ENCODE assay signal across 1 cellular context in the genomic region with DNA sequence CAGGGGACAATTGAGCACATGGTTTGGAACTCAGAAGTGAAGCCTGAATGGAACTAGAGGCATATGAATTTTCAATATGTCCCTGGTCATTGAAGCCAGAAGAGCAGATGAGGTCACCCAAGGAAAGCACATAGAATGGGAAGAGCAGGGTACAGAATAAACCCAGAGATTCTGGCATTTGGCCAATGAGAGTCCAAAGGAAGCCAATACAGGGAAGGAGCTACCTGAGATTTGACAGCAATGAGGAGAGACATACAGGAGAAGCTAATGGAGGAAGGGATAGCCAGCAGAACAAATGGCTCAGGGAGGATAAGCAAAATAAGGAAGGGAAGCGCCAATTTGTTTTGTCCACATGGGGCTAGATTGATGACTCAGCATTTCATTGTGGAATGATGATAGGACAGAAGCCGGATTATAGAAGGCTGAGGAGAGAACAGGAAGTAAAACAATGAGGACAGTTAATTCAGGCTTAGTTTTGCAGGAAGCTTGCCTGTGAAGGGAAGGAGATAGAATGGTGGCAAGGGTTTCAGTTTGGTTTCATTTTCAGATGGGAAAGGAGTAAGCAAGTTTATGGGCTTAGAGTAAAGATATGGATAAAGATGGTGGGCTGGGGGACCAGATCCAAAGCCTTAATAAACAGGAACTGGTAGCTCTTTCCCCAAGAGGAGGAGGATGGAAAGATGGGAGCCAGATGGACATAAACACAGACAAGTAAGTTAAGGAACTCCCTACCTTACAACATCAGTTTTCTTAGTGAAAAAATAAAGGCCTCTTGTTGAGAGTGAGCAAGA.
TF ChIP-seq lines count a peak whose summit lies in the region.

No MANE protein-coding gene starts in this region.

TF ChIP-seq in K562, 482 proteins besides CTCF, POLR2A, EP300 and RAD21 (continued from another document and continues in another):
- TF ChIP-seq, protein P1, sequence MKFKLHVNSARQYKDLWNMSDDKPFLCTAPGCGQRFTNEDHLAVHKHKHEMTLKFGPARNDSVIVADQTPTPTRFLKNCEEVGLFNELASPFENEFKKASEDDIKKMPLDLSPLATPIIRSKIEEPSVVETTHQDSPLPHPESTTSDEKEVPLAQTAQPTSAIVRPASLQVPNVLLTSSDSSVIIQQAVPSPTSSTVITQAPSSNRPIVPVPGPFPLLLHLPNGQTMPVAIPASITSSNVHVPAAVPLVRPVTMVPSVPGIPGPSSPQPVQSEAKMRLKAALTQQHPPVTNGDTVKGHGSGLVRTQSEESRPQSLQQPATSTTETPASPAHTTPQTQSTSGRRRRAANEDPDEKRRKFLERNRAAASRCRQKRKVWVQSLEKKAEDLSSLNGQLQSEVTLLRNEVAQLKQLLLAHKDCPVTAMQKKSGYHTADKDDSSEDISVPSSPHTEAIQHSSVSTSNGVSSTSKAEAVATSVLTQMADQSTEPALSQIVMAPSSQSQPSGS (CRISPR knock-in tag; IDR thresholded peaks at IDR 0.05), result no peak
- no peak for TF ChIP-seq ZNF3 (CRISPR knock-in tag; IDR thresholded peaks at IDR 0.05)
- TF ChIP-seq NFXL1 (CRISPR knock-in tag; IDR thresholded peaks at IDR 0.05), result no peak
- TF ChIP-seq TRIM24 (IDR thresholded peaks at IDR 0.05), result peak; percentile 51 to 67
- peak; percentile 35; the same call in 1 of the 2 replicates for TF ChIP-seq TCF3 (CRISPR knock-in tag; IDR thresholded peaks at IDR 0.05)
- peak in 1 of 2 experiments; percentile 49; a peak in 1 of 4 replicates for TF ChIP-seq SRF (CRISPR knock-in tag; IDR thresholded peaks at IDR 0.05)
- TF ChIP-seq ZNF444 (CRISPR knock-in tag; IDR thresholded peaks at IDR 0.05), result 0 out of 2 replicates have a peak, but pooled peaks have one; percentile 7
- no peak for TF ChIP-seq KAT8 (IDR thresholded peaks at IDR 0.05; ENCODE audit: low read depth)
- TF ChIP-seq, protein P2, sequence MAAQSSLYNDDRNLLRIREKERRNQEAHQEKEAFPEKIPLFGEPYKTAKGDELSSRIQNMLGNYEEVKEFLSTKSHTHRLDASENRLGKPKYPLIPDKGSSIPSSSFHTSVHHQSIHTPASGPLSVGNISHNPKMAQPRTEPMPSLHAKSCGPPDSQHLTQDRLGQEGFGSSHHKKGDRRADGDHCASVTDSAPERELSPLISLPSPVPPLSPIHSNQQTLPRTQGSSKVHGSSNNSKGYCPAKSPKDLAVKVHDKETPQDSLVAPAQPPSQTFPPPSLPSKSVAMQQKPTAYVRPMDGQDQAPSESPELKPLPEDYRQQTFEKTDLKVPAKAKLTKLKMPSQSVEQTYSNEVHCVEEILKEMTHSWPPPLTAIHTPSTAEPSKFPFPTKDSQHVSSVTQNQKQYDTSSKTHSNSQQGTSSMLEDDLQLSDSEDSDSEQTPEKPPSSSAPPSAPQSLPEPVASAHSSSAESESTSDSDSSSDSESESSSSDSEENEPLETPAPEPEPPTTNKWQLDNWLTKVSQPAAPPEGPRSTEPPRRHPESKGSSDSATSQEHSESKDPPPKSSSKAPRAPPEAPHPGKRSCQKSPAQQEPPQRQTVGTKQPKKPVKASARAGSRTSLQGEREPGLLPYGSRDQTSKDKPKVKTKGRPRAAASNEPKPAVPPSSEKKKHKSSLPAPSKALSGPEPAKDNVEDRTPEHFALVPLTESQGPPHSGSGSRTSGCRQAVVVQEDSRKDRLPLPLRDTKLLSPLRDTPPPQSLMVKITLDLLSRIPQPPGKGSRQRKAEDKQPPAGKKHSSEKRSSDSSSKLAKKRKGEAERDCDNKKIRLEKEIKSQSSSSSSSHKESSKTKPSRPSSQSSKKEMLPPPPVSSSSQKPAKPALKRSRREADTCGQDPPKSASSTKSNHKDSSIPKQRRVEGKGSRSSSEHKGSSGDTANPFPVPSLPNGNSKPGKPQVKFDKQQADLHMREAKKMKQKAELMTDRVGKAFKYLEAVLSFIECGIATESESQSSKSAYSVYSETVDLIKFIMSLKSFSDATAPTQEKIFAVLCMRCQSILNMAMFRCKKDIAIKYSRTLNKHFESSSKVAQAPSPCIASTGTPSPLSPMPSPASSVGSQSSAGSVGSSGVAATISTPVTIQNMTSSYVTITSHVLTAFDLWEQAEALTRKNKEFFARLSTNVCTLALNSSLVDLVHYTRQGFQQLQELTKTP (IDR thresholded peaks at IDR 0.05; ENCODE audit: low read depth in 1 of 2, partially characterized antibody in 2 of 2), result no peak
- no peak for TF ChIP-seq ZBTB8A (IDR thresholded peaks at IDR 0.05; ENCODE audit: partially characterized antibody)
- TF ChIP-seq, protein P3, sequence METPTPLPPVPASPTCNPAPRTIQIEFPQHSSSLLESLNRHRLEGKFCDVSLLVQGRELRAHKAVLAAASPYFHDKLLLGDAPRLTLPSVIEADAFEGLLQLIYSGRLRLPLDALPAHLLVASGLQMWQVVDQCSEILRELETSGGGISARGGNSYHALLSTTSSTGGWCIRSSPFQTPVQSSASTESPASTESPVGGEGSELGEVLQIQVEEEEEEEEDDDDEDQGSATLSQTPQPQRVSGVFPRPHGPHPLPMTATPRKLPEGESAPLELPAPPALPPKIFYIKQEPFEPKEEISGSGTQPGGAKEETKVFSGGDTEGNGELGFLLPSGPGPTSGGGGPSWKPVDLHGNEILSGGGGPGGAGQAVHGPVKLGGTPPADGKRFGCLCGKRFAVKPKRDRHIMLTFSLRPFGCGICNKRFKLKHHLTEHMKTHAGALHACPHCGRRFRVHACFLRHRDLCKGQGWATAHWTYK (CRISPR knock-in tag; IDR thresholded peaks at IDR 0.05), result 0 out of 2 replicates have a peak, but pooled peaks have one; percentile 43
- no peak for TF ChIP-seq RBM34 (IDR thresholded peaks at IDR 0.05; ENCODE audit: borderline replicate concordance, insufficient read depth, low read length)
- TF ChIP-seq SREBF1 (IDR thresholded peaks at IDR 0.05; ENCODE audit: borderline replicate concordance, low read depth, low read length), result no peak
- no peak for TF ChIP-seq ZNF311 (CRISPR knock-in tag; IDR thresholded peaks at IDR 0.05)
- peak; percentile 34; the same call in 1 of the 2 replicates for TF ChIP-seq TAF7 (tag; IDR thresholded peaks at IDR 0.05)
- TF ChIP-seq NFRKB (IDR thresholded peaks at IDR 0.05; ENCODE audit: low read depth), result peak; percentile 76
- TF ChIP-seq ZNF584 (CRISPR knock-in tag; IDR thresholded peaks at IDR 0.05; ENCODE audit: low read depth), result 0 out of 2 replicates have a peak, but pooled peaks have one; percentile 48
- TF ChIP-seq NCOA1 (IDR thresholded peaks at IDR 0.05; ENCODE audit: low read depth), result peak; percentile 45; the same call in 1 of the 2 replicates
- TF ChIP-seq ZNF212 (CRISPR knock-in tag; IDR thresholded peaks at IDR 0.05), result no peak
- peak in 1 of 2 experiments; percentile 52; a peak in 1 of 4 replicates for TF ChIP-seq RCOR1 (IDR thresholded peaks at IDR 0.05; ENCODE audit: borderline replicate concordance in 1 of 2, low read depth in 2 of 2, low read length in 2 of 2)
- no peak for TF ChIP-seq MCM5 (IDR thresholded peaks at IDR 0.05; ENCODE audit: low read depth)
- no peak for TF ChIP-seq ZBED1 (IDR thresholded peaks at IDR 0.05)
- TF ChIP-seq ZFX (CRISPR knock-in tag; IDR thresholded peaks at IDR 0.05), result no peak
- TF ChIP-seq, protein P4, sequence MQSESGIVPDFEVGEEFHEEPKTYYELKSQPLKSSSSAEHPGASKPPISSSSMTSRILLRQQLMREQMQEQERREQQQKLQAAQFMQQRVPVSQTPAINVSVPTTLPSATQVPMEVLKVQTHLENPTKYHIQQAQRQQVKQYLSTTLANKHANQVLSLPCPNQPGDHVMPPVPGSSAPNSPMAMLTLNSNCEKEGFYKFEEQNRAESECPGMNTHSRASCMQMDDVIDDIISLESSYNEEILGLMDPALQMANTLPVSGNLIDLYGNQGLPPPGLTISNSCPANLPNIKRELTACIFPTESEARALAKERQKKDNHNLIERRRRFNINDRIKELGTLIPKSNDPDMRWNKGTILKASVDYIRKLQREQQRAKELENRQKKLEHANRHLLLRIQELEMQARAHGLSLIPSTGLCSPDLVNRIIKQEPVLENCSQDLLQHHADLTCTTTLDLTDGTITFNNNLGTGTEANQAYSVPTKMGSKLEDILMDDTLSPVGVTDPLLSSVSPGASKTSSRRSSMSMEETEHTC (IDR thresholded peaks at IDR 0.05), result no peak
- TF ChIP-seq CREBBP (IDR thresholded peaks at IDR 0.05; ENCODE audit: low read depth, low read length), result no peak
- TF ChIP-seq FOXJ3 (CRISPR knock-in tag; IDR thresholded peaks at IDR 0.05), result no peak
- TF ChIP-seq HDAC3 (IDR thresholded peaks at IDR 0.05; ENCODE audit: borderline replicate concordance, partially characterized antibody), result no peak
- peak; percentile 16; the same call in 1 of the 2 replicates for TF ChIP-seq PHF8 (IDR thresholded peaks at IDR 0.05; ENCODE audit: borderline replicate concordance, low read length)
- TF ChIP-seq CBX1 (IDR thresholded peaks at IDR 0.05; ENCODE audit: low read depth), result no peak
- TF ChIP-seq YBX1 (IDR thresholded peaks at IDR 0.05), result no peak
- no peak for TF ChIP-seq NCOA2 (IDR thresholded peaks at IDR 0.05; ENCODE audit: partially characterized antibody in 2 of 2)
- TF ChIP-seq, protein P5, sequence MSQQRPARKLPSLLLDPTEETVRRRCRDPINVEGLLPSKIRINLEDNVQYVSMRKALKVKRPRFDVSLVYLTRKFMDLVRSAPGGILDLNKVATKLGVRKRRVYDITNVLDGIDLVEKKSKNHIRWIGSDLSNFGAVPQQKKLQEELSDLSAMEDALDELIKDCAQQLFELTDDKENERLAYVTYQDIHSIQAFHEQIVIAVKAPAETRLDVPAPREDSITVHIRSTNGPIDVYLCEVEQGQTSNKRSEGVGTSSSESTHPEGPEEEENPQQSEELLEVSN (IDR thresholded peaks at IDR 0.05; ENCODE audit: borderline replicate concordance in 1 of 2, extremely low read depth in 1 of 2, insufficient read depth in 1 of 2, insufficient read length in 1 of 2, low read depth in 1 of 2, low read length in 1 of 2, poor library complexity in 1 of 2, severe bottlenecking in 1 of 2), result peak; percentile 11 to 49
- TF ChIP-seq CXXC5 (CRISPR knock-in tag; IDR thresholded peaks at IDR 0.05), result 0 out of 2 replicates have a peak, but pooled peaks have one; percentile 34
- TF ChIP-seq BCOR (IDR thresholded peaks at IDR 0.05), result no peak
- no peak for TF ChIP-seq ZNF133 (CRISPR knock-in tag; IDR thresholded peaks at IDR 0.05)
- peak; percentile 47; the same call in 1 of the 2 replicates for TF ChIP-seq ELF1 (tag; IDR thresholded peaks at IDR 0.05)
- TF ChIP-seq ZNF224 (CRISPR knock-in tag; IDR thresholded peaks at IDR 0.05), result no peak
- no peak for TF ChIP-seq SRSF1 (IDR thresholded peaks at IDR 0.05; ENCODE audit: low read depth, low read length)
- TF ChIP-seq HDAC6 (IDR thresholded peaks at IDR 0.05; ENCODE audit: low read depth, low read length), result no peak
- no peak for TF ChIP-seq DACH1 (IDR thresholded peaks at IDR 0.05; ENCODE audit: partially characterized antibody)
- TF ChIP-seq, protein P6, sequence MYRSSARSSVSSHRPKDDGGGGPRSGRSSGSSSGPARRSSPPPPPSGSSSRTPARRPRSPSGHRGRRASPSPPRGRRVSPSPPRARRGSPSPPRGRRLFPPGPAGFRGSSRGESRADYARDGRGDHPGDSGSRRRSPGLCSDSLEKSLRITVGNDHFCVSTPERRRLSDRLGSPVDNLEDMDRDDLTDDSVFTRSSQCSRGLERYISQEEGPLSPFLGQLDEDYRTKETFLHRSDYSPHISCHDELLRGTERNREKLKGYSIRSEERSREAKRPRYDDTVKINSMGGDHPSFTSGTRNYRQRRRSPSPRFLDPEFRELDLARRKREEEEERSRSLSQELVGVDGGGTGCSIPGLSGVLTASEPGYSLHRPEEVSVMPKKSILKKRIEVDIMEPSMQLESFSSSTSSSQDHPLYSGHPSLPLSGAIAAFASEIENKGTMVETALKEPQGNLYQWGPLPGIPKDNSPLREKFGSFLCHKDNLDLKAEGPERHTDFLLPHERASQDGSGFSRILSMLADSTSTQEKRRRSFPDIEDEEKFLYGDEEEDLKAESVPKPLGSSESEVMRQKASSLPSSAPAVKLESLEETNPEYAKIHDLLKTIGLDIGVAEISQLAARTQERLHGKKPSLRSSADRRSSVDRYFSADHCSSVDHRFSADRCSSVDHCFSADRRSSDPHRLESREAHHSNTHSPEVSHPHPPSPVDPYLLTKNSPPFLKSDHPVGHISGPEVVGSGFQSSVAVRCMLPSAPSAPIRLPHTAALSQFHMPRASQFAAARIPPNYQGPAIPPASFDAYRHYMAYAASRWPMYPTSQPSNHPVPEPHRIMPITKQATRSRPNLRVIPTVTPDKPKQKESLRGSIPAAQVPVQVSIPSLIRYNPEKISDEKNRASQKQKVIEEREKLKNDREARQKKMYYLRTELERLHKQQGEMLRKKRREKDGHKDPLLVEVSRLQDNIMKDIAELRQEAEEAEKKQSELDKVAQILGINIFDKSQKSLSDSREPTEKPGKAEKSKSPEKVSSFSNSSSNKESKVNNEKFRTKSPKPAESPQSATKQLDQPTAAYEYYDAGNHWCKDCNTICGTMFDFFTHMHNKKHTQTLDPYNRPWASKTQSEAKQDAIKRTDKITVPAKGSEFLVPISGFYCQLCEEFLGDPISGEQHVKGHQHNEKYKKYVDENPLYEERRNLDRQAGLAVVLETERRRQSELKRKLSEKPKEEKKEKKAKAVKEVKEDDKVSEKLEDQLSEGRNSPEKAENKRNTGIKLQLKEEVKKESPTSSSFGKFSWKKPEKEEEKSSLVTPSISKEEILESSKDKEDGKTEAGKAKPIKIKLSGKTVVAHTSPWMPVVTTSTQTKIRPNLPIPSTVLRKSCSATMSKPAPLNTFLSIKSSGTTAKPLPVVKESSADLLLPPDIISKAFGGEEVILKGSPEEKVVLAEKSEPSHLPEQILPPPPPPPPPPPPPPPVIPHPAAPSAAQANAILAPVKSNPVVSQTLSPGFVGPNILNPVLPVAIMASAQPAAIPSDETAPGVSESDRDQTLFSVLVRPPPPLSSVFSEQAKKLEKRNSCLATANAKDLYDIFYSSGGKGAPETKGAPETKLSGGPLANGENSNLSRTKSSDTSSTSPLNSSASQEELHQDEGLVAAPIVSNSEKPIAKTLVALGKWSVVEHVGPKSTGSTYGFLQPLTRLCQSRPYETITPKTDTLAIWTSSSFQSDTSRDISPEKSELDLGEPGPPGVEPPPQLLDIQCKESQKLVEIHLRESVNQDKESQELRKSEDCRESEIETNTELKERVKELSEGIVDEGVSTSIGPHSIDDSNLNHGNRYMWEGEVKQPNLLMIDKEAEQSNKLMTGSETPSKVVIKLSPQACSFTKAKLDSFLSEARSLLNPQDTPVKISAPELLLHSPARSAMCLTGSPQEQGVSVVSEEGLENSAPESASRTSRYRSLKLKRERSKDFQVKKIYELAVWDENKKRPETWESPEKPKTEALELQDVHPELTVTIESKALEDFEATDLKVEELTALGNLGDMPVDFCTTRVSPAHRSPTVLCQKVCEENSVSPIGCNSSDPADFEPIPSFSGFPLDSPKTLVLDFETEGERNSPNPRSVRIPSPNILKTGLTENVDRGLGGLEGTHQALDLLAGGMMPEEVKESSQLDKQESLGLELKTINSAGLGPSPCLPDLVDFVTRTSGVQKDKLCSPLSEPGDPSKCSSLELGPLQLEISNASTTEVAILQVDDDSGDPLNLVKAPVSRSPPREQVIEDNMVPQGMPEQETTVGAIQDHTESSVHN (IDR thresholded peaks at IDR 0.05; ENCODE audit: borderline replicate concordance in 1 of 2, low read depth in 1 of 2), result peak in 1 of 2 experiments; percentile 61; a peak in 1 of 4 replicates
- peak; percentile 23; the same call in 1 of the 2 replicates for TF ChIP-seq CREM (IDR thresholded peaks at IDR 0.05; ENCODE audit: low read depth)
- no peak for TF ChIP-seq DIDO1 (tag; IDR thresholded peaks at IDR 0.05; ENCODE audit: low read depth)
- TF ChIP-seq ZC3H4 (CRISPR knock-in tag; IDR thresholded peaks at IDR 0.05; ENCODE audit: borderline replicate concordance), result no peak
- no peak for TF ChIP-seq NELFE (IDR thresholded peaks at IDR 0.05; ENCODE audit: insufficient read depth, insufficient read length)
- TF ChIP-seq ELF4 (CRISPR knock-in tag; IDR thresholded peaks at IDR 0.05), result 0 out of 2 replicates have a peak, but pooled peaks have one; percentile 47
- peak; percentile 90 for TF ChIP-seq DPF2 (IDR thresholded peaks at IDR 0.05)
- TF ChIP-seq BACH1 (tag; IDR thresholded peaks at IDR 0.05), result peak; percentile 98
- no peak for TF ChIP-seq CAMTA2 (CRISPR knock-in tag; conservative IDR thresholded peaks at IDR 0.05)
